ENCODE assay signal across 10 cellular contexts in genomic region chr2:162118166-162119031, GRCh38. TPM values are rescaled to one million over a fixed set of nuclear protein-coding genes. Genes with fewer than 3 reads are reported as not detected.
DNase-seq lines count a peak whose midpoint lies in the region; ATAC-seq, FAIRE-seq and TF ChIP-seq lines count a peak whose summit lies in the region.
"Had no signal": no experiment of that assay in that cellular context is flagged by ENCODE, and none has a peak within 500 bp of the region (broad histone marks: within the 10 kb centered on the region; RNA-seq: fewer than 3 reads in every experiment).

No MANE protein-coding gene starts in this region.

- intact Hi-C loops in HCT116 (cut with micrococcal nuclease): no loop called here
- intact Hi-C loops in ovary (cut with DNase I): no loop called here

- peaks cover 40% of the 10 kb centered on the region for H3K4me1 ChIP-seq in ACC112 (ENCODE audit: control insufficient read depth, insufficient read depth, low read length, unreplicated experiment)
- H3K4me1 ChIP-seq in HCT116 (ENCODE audit: control insufficient read depth in 1 of 2, insufficient read depth in 2 of 2, low read length in 2 of 2): peaks cover under 1 to 15% of the 10 kb centered on the region in 2 experiments; a peak in 1 of 4 replicates
- no peaks in the 10 kb centered on the region for H3K4me1 ChIP-seq in ovary (ENCODE audit: insufficient read depth)

- H3K79me2 ChIP-seq in ACC112 (ENCODE audit: control insufficient read depth, insufficient read depth, low read length, unreplicated experiment) (no peaks in the 10 kb centered on the region), HCT116 (ENCODE audit: insufficient read depth, low read length) (no peaks in the 10 kb centered on the region)

- ATAC-seq in HCT116 (no peak), left lobe of liver (peak; percentile 84)
- ATAC-seq: stimulated activated effector memory CD8-positive, alpha-beta T cell treated with anti-CD3 and anti-CD28 coated beads, Interleukin-12 subunit alpha, Interleukin-12 subunit beta, amount 100 ng/mL, for 72 hours had no signal

- peak overlapping the region; percentile 91 for H3K27ac ChIP-seq in ACC112 (ENCODE audit: low read depth, low read length)
- H3K27ac ChIP-seq in HCT116 (ENCODE audit: low read depth, low read length): no peak overlapping the region
- H3K27ac ChIP-seq in ovary: no peak overlapping the region

- TF ChIP-seq RAD21 in HCT116 (IDR thresholded peaks at IDR 0.05; ENCODE audit: low read depth): no peak

- no peak for FAIRE-seq in bronchial epithelial cell (lab: Jason Lieb, UNC)
- FAIRE-seq in HTR-8/SVneo (lab: Jason Lieb, UNC): no peak
- no peak for FAIRE-seq in GM12892 (lab: Jason Lieb, UNC)

- H2AFZ ChIP-seq in ACC112 (ENCODE audit: low read length, unreplicated experiment): peak overlapping the region; percentile 82
- no peak overlapping the region for H2AFZ ChIP-seq in HCT116 (ENCODE audit: low read depth, low read length, poor library complexity, severe bottlenecking)

- H3K36me3 ChIP-seq in ACC112 (ENCODE audit: insufficient read depth, low read length) (0 out of 2 replicates have a peak, but pooled peaks cover 9% of the 10 kb centered on the region), HCT116 (ENCODE audit: control insufficient read depth in 1 of 2, insufficient read depth in 2 of 2, low read length in 2 of 2) (no peaks in the 10 kb centered on the region), bronchial epithelial cell (ENCODE audit: control insufficient read depth, insufficient read depth, low read length) (no peaks in the 10 kb centered on the region), ovary (no peaks in the 10 kb centered on the region)

- no peaks in the 10 kb centered on the region; a peak in 1 of 4 replicates for H3K9me3 ChIP-seq in HCT116 (ENCODE audit: control insufficient read depth in 1 of 2, insufficient read depth in 1 of 2, low read depth in 1 of 2, low read length in 2 of 2)
- H3K9me3 ChIP-seq in ovary: no peaks in the 10 kb centered on the region

- TF ChIP-seq EP300 in ovary (IDR thresholded peaks at IDR 0.05): no peak

- H4K20me1 ChIP-seq in HCT116 (ENCODE audit: insufficient read depth): no peaks in the 10 kb centered on the region

- TF ChIP-seq CTCF in HCT116 (IDR thresholded peaks at IDR 0.05 in 2 of 3, conservative IDR thresholded peaks at IDR 0.05 in 1 of 3; ENCODE audit: borderline replicate concordance in 1 of 3, insufficient read depth in 1 of 3, low read depth in 2 of 3, low read length in 2 of 3) (no peak), bronchial epithelial cell (IDR thresholded peaks at IDR 0.05; ENCODE audit: insufficient read depth, low read length, severe bottlenecking) (no peak), ovary (IDR thresholded peaks at IDR 0.05) (no peak)

- peak overlapping the region; percentile 1 for H3K4me2 ChIP-seq in HCT116 (ENCODE audit: low read length)

- H3K27me3 ChIP-seq in ACC112 (ENCODE audit: insufficient read depth, low read length) (no peaks in the 10 kb centered on the region), HCT116 (ENCODE audit: insufficient read depth, low read length) (no peaks in the 10 kb centered on the region), bronchial epithelial cell (ENCODE audit: control insufficient read depth, insufficient read depth, low read length) (no peaks in the 10 kb centered on the region), ovary (no peaks in the 10 kb centered on the region)

- POLR2A ChIA-PET in HCT116 (lab: Charles Lee): no interaction called here

- DNase-seq in HCT116 (ENCODE audit: low read depth, low spot score): no peak
- peak; percentile 88 for DNase-seq in bronchial epithelial cell (ENCODE audit: low read depth)
- DNase-seq in left lobe of liver (ENCODE audit: low spot score): peak; percentile 73
- no peak for DNase-seq in HTR-8/SVneo (ENCODE audit: insufficient read length, low spot score)
- DNase-seq in amniotic stem cell (lab: John Stamatoyannopoulos, UW): no peak
- no peak for DNase-seq in ovary
- DNase-seq in GM12892 (ENCODE audit: insufficient read length): no peak
- DNase-seq: activated CD4-positive, alpha-beta T cell treated with anti-CD3 and anti-CD28 coated beads for 1 hour had no signal

- RAD21 ChIA-PET in HCT116 (lab: Charles Lee; ENCODE audit: low non-redundant PET in 1 of 2, low total read pairs in 2 of 2, uncharacterized antibody in 2 of 2, unreplicated experiment in 2 of 2): no interaction called here

- H3K9ac ChIP-seq in HCT116 (ENCODE audit: low read length): no peak overlapping the region

- no peaks in the 10 kb centered on the region for H3K9me2 ChIP-seq in HCT116 (ENCODE audit: insufficient read depth)

- peak overlapping the region; percentile 41; the same call in 1 of the 2 replicates for H3K4me3 ChIP-seq in ACC112 (ENCODE audit: low read depth, low read length)
- no peak overlapping the region for H3K4me3 ChIP-seq in HCT116 (replicated peaks in 1 of 2; ENCODE audit: low read depth in 1 of 2, low read length in 2 of 2)
- no peak overlapping the region for H3K4me3 ChIP-seq in bronchial epithelial cell (ENCODE audit: low read depth, low read length)
- no peak overlapping the region for H3K4me3 ChIP-seq in ovary

- 57 to 75% (median 70%) methylated on average over 7 of the region's 7 CpGs for WGBS in ovary, 3 donors

- TF ChIP-seq POLR2A in HCT116 (IDR thresholded peaks at IDR 0.05; ENCODE audit: borderline replicate concordance, extremely low read depth, insufficient read depth, insufficient read length) (no peak), ovary (IDR thresholded peaks at IDR 0.05) (no peak), GM12892 (IDR thresholded peaks at IDR 0.05; ENCODE audit: low read depth, low read length) (no peak)

- CTCF ChIA-PET in HCT116 (lab: Charles Lee): no interaction called here

- no TSS peak for BruUV-seq in HCT116 (replicated peaks; lab: Mats Ljungman, UMichigan)

TF ChIP-seq in HCT116, 20 proteins besides CTCF, POLR2A, EP300 and RAD21:
- 0 out of 2 replicates have a peak, but pooled peaks have one; percentile 17 for TF ChIP-seq JUND (IDR thresholded peaks at IDR 0.05)
- TF ChIP-seq SRF (IDR thresholded peaks at IDR 0.05; ENCODE audit: low read depth): 0 out of 2 replicates have a peak, but pooled peaks have one; percentile 26
- TF ChIP-seq SP1 (IDR thresholded peaks at IDR 0.05; ENCODE audit: low read depth): peak; percentile 19; the same call in 1 of the 2 replicates
- no peak for TF ChIP-seq TCF7L2 (IDR thresholded peaks at IDR 0.05; ENCODE audit: borderline replicate concordance, extremely low read depth, insufficient read depth, insufficient read length)
- peak; percentile 64; the same call in 1 of the 2 replicates for TF ChIP-seq CEBPB (IDR thresholded peaks at IDR 0.05; ENCODE audit: low read depth)
- TF ChIP-seq ELF1 (IDR thresholded peaks at IDR 0.05; ENCODE audit: borderline replicate concordance, low read depth): no peak
- peak; percentile 44 for TF ChIP-seq FOSL1 (IDR thresholded peaks at IDR 0.05; ENCODE audit: low read depth)

RNA-seq across cellular contexts. Expression of gene GCG, which starts 33.6 kb away (rescaled TPM):
- total RNA-seq in HCT116 (2021; ENCODE audit: unreplicated experiment): not detected
- not detected in 2 replicates for polyA plus RNA-seq in HCT116 (2012)
- not detected in 2 replicates for total RNA-seq in bronchial epithelial cell
- total RNA-seq in left lobe of liver: not detected
- total RNA-seq in ovary: under 1 TPM in 2 of 7 donors, not detected in 5; 0.23 to 0.24 TPM
- not detected for polyA plus RNA-seq in ovary
- not detected for polyA plus RNA-seq in GM12892 (2012; ENCODE audit: missing spikeins)

RNA-seq across cellular contexts. Expression of gene DPP4, which starts 44.4 kb away (rescaled TPM):
- total RNA-seq in HCT116 (2021; ENCODE audit: unreplicated experiment) (3.6 TPM), bronchial epithelial cell (1.4 and 2.9 TPM in 2 replicates), left lobe of liver (15.2 TPM), ovary (1 to 10 TPM in 6 of 7 donors, under 1 TPM in 1; 0.71 to 6.5 (median 3.5) TPM)
- 2.4 and 4.6 TPM in 2 replicates for polyA plus RNA-seq in HCT116 (2012)
- 10 to 100 TPM in 1 of 2 donors, 1 to 10 TPM in 1; 3.7 to 46.6 TPM for polyA plus RNA-seq in ovary
- polyA plus RNA-seq in GM12892 (2012; ENCODE audit: missing spikeins): 0.19 TPM

Comparison
In these comparisons a context has a peak if more than half of its experiments do, and no peak if none do; other contexts are left out.
1. DNase-seq: peak in bronchial epithelial cell (single experiment) and left lobe of liver (single experiment); none in HCT116 (single experiment), HTR-8/SVneo (single experiment), amniotic stem cell (single experiment), ovary (0 of 5) and GM12892 (single experiment).